In the genomic region with DNA sequence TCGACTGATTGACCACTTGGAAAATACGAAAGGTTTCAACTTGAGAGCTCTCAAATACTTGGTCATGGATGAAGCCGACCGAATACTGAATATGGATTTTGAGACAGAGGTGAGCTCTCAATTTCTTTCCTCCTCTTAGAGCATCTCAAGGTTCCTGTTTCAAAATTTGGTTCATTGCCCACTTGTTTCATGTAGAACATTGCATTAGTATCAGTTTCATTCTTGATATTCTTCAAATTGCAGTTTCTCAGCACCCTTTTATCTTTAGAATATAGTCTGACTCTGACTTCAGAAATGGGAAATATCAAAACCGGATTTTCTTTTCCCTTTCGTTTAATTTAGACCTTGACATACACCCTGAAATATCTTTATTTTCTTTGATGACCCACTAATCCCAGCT, we compare ENCODE assay signal across 11 cellular contexts.
DNase-seq lines count a peak whose midpoint lies in the region; ATAC-seq and TF ChIP-seq lines count a peak whose summit lies in the region.
"Had no signal": no experiment of that assay in that cellular context is flagged by ENCODE, and none has a peak within 500 bp of the region (broad histone marks: within the 10 kb centered on the region; RNA-seq: fewer than 3 reads in every experiment).

No MANE protein-coding gene starts in this region.

- peak overlapping the region; percentile 37; the same call in 1 of the 2 replicates for H3K4me2 ChIP-seq in MM.1S (ENCODE audit: low read depth, low read length)

- H4K20me1 ChIP-seq in MM.1S (ENCODE audit: insufficient read depth, low read length): no peaks in the 10 kb centered on the region

- H2AFZ ChIP-seq in MM.1S (ENCODE audit: low read length): no peak overlapping the region

- H3K27me3 ChIP-seq in MM.1S (replicated peaks; ENCODE audit: insufficient read depth, low read length): no peaks in the 10 kb centered on the region

- peak overlapping the region; percentile 42; the same call in 1 of the 2 replicates for H3K27ac ChIP-seq in MM.1S (ENCODE audit: low read length)

- H3K9me2 ChIP-seq in MM.1S (replicated peaks; ENCODE audit: insufficient read depth, low read length): no peaks in the 10 kb centered on the region

- H3F3A ChIP-seq in MM.1S (ENCODE audit: insufficient read depth, low read length): peaks cover 31% of the 10 kb centered on the region

- peaks cover 52% of the 10 kb centered on the region for H3K4me1 ChIP-seq in MM.1S (ENCODE audit: low read length)

- H3K36me3 ChIP-seq in MM.1S (replicated peaks; ENCODE audit: insufficient read depth, low read length): peaks cover 12% of the 10 kb centered on the region

- no peak overlapping the region for H3K9ac ChIP-seq in MM.1S (ENCODE audit: low read length)

- H3K9me3 ChIP-seq in MM.1S (replicated peaks; ENCODE audit: insufficient read depth, low read length): no peaks in the 10 kb centered on the region

- peaks cover 53% of the 10 kb centered on the region for H3K79me2 ChIP-seq in MM.1S (ENCODE audit: low read length)

- ATAC-seq in GM19372 (IDR thresholded peaks at IDR 0.05; ENCODE audit: low read depth, unreplicated experiment) (peak; percentile 45), HG02798 (IDR thresholded peaks at IDR 0.05; ENCODE audit: poor library complexity, unreplicated experiment) (peak; percentile 55), HG02973 (IDR thresholded peaks at IDR 0.05; ENCODE audit: unreplicated experiment) (no peak)

- H3K4me3 ChIP-seq in GM12865 (ENCODE audit: low read depth, low read length): no peak overlapping the region
- no peak overlapping the region for H3K4me3 ChIP-seq in MM.1S (ENCODE audit: low read length)

- TF ChIP-seq CTCF in GM12865 (IDR thresholded peaks at IDR 0.05; ENCODE audit: insufficient read depth, low read depth, low read length, missing control alignments) (no peak), MM.1S (IDR thresholded peaks at IDR 0.05; ENCODE audit: low read length) (no peak)

- DNase-seq in GM12865 (ENCODE audit: low read depth) (peak; percentile 58), MM.1S (peak; percentile 57), Ammon's horn (ENCODE audit: low spot score) (no peak), glomerular visceral epithelial cell (ENCODE audit: extremely low spot score) (no peak), NCI-H748 treated with DMSO at 0.1 percent for 48 hours (lab: John Stamatoyannopoulos, UW) (no peak)
- DNase-seq: activated CD4-positive, alpha-beta T cell treated with anti-CD3 and anti-CD28 coated beads, Interleukin-2, amount 50 U/mL, for 1 hour; activated gamma-delta T cell; T-helper 2 cell had no signal

Comparison
In these comparisons a context has a peak if more than half of its experiments do, and no peak if none do; other contexts are left out.
1. DNase-seq: peak in GM12865 (single experiment) and MM.1S (single experiment); none in Ammon's horn (single experiment), glomerular visceral epithelial cell (single experiment) and NCI-H748 treated with DMSO at 0.1 percent for 48 hours (single experiment).